Comparison of ENCODE assay signal across 8 cellular contexts in genomic region chr9:91978739-91979414, GRCh38. TPM values are rescaled to one million over a fixed set of nuclear protein-coding genes. Genes with fewer than 3 reads are reported as not detected.
DNase-seq lines count a peak whose midpoint lies in the region; ATAC-seq and TF ChIP-seq lines count a peak whose summit lies in the region.

No MANE protein-coding gene starts in this region.

- H3K9me3 ChIP-seq in AG04450 (ENCODE audit: control insufficient read depth, insufficient read depth, low read length) (peaks cover 7% of the 10 kb centered on the region; the same call in 1 of the 2 replicates), HAP-1 (no peaks in the 10 kb centered on the region), SK-N-SH (no peaks in the 10 kb centered on the region), gastrocnemius medialis (no peaks in the 10 kb centered on the region)

- no peak overlapping the region for H3K4me2 ChIP-seq in SK-N-SH

- POLR2A ChIA-PET in AG04450 (lab: Yijun Ruan, JAX) = interaction anchor here (0.8 to 0.9 kb wide), 2 partner anchors 23 to 57 kb away, joined by 3 to 4 read pairs; no protein-coding TSS in a partner anchor
- POLR2A ChIA-PET in SK-N-SH (lab: Yijun Ruan, JAX) = no interaction called here

- in situ Hi-C loops in HAP-1 (cut with MboI; ENCODE audit: low sequenced_read_pairs) (no loop called here), gastrocnemius medialis (cut with MboI; ENCODE audit: low sequenced_read_pairs in 4 of 4) (no loop called here)

- intact Hi-C loops in gastrocnemius medialis (cut with DNase I; ENCODE audit: low total_unique reads) = no loop called here

- no peaks in the 10 kb centered on the region for H3K79me2 ChIP-seq in SK-N-SH (ENCODE audit: insufficient read depth)

- ATAC-seq in GM18517 (IDR thresholded peaks at IDR 0.05; ENCODE audit: unreplicated experiment) (no peak), gastrocnemius medialis (no peak)

- TF ChIP-seq CTCF in AG04450 (IDR thresholded peaks at IDR 0.05; ENCODE audit: low read depth, low read length) = peak; percentile 40
- peak; percentile 45 for TF ChIP-seq CTCF in SK-N-SH (IDR thresholded peaks at IDR 0.05)
- TF ChIP-seq CTCF in gastrocnemius medialis (IDR thresholded peaks at IDR 0.05 in 4 of 5, conservative IDR thresholded peaks at IDR 0.05 in 1 of 5) = no peak

- H2AFZ ChIP-seq in SK-N-SH (ENCODE audit: low read depth) = no peak overlapping the region

- 53% methylated on average over 6 of the region's 6 CpGs for WGBS in SK-N-SH (ENCODE audit: low lambda C conversion rate)

- H3K27me3 ChIP-seq in AG04450 (ENCODE audit: control insufficient read depth, insufficient read depth, low read length) (peaks cover 2% of the 10 kb centered on the region), HAP-1 (ENCODE audit: low read depth) (no peaks in the 10 kb centered on the region), SK-N-SH (ENCODE audit: insufficient read depth) (no peaks in the 10 kb centered on the region), gastrocnemius medialis (no peaks in the 10 kb centered on the region)

- H3K9ac ChIP-seq in SK-N-SH = no peak overlapping the region

- H3K4me3 ChIP-seq in AG04450 (ENCODE audit: low read depth, low read length) (no peak overlapping the region), HAP-1 (no peak overlapping the region), SK-N-SH (ENCODE audit: low read depth in 2 of 2, low read length in 1 of 2) (no peak overlapping the region), gastrocnemius medialis (no peak overlapping the region)

- CTCF ChIA-PET in AG04450 (lab: Charles Lee) = interaction anchor here (0.6 to 5.9 kb wide), 7 partner anchors 20 to 208 kb away, joined by 3 to 39 read pairs (median 4); no protein-coding TSS in a partner anchor
- CTCF ChIA-PET in SK-N-SH (lab: Yijun Ruan, JAX) = interaction anchor here (0.5 to 2.9 kb wide), 12 partner anchors 13 to 1064 kb away, joined by 3 to 13 read pairs (median 4); partner anchors contain the start of gene ROR2

- no peak for TF ChIP-seq EP300 in SK-N-SH (IDR thresholded peaks at IDR 0.05; ENCODE audit: borderline replicate concordance in 1 of 2, low read depth in 1 of 2, low read length in 1 of 2)

- peak; percentile 63 for TF ChIP-seq RAD21 in SK-N-SH (IDR thresholded peaks at IDR 0.05; ENCODE audit: low read length)

- H3K9me2 ChIP-seq in SK-N-SH = no peaks in the 10 kb centered on the region

- H4K20me1 ChIP-seq in SK-N-SH (ENCODE audit: insufficient read depth) = no peaks in the 10 kb centered on the region

- DNase-seq in AG04450 (ENCODE audit: low read depth, low spot score) (peak; percentile 77), HAP-1 (ENCODE audit: low spot score in 2 of 2) (peak; percentile 8 to 42), SK-N-SH (no peak), iPS DF 4.7 (ENCODE audit: extremely low read depth, low spot score) (peak; percentile 33), gastrocnemius medialis (no peak), occipital lobe (lab: John Stamatoyannopoulos, UW) (no peak), cerebellum (ENCODE audit: low spot score) (no peak)

- no peaks in the 10 kb centered on the region for H3F3A ChIP-seq in SK-N-SH (replicated peaks; ENCODE audit: insufficient read depth)

- no peaks in the 10 kb centered on the region for H3K4me1 ChIP-seq in HAP-1
- H3K4me1 ChIP-seq in SK-N-SH (ENCODE audit: control insufficient read depth in 1 of 2, insufficient read depth in 2 of 2, low read depth in 1 of 2, low read length in 1 of 2) = no peaks in the 10 kb centered on the region
- no peaks in the 10 kb centered on the region for H3K4me1 ChIP-seq in gastrocnemius medialis

- no peak for TF ChIP-seq POLR2A in gastrocnemius medialis (IDR thresholded peaks at IDR 0.05)

- H3K27ac ChIP-seq in AG04450 (ENCODE audit: low read depth, low read length) (peak overlapping the region; percentile 71), SK-N-SH (ENCODE audit: low read depth in 2 of 2, low read length in 1 of 2) (no peak overlapping the region), gastrocnemius medialis (no peak overlapping the region)

- no peaks in the 10 kb centered on the region for H3K36me3 ChIP-seq in HAP-1 (replicated peaks)
- H3K36me3 ChIP-seq in SK-N-SH (replicated peaks in 1 of 2; ENCODE audit: control insufficient read depth in 1 of 2, insufficient read depth in 2 of 2, low read length in 1 of 2) = no peaks in the 10 kb centered on the region
- no peaks in the 10 kb centered on the region for H3K36me3 ChIP-seq in gastrocnemius medialis

TF ChIP-seq in SK-N-SH, 30 proteins besides CTCF, POLR2A, EP300 and RAD21:
- TF ChIP-seq JUND (IDR thresholded peaks at IDR 0.05) (peak; percentile 62), POLR2AphosphoS5 (IDR thresholded peaks at IDR 0.05; ENCODE audit: low read depth, low read length) (no peak), ZBTB33 (IDR thresholded peaks at IDR 0.05; ENCODE audit: borderline replicate concordance, low read depth) (no peak), FOSL2 (IDR thresholded peaks at IDR 0.05; ENCODE audit: borderline replicate concordance, low read depth) (peak; percentile 50; the same call in 1 of the 2 replicates), TEAD4 (IDR thresholded peaks at IDR 0.05; ENCODE audit: borderline replicate concordance, insufficient read depth) (no peak), NFIC (IDR thresholded peaks at IDR 0.05; ENCODE audit: borderline replicate concordance) (no peak), GABPA (IDR thresholded peaks at IDR 0.05; ENCODE audit: low read depth) (no peak), MAX (IDR thresholded peaks at IDR 0.05; ENCODE audit: low read depth) (0 out of 2 replicates have a peak, but pooled peaks have one; percentile 25), USF2 (IDR thresholded peaks at IDR 0.05; ENCODE audit: borderline replicate concordance, low read depth, low read length) (no peak), SMC3 (IDR thresholded peaks at IDR 0.05; ENCODE audit: low read depth, low read length) (peak; percentile 60), MEF2A (IDR thresholded peaks at IDR 0.05; ENCODE audit: borderline replicate concordance, low read depth) (no peak)

RNA-seq across cellular contexts. Expression of gene ROR2, which starts 28.8 kb away (rescaled TPM):
- polyA plus RNA-seq in AG04450 (2011; rRNA removed) = 9.7 and 12.3 TPM in 2 replicates
- 18.2 and 21.7 TPM in 2 replicates for polyA minus RNA-seq in AG04450 (2011; rRNA and poly(A)+ RNA removed)
- polyA plus RNA-seq in SK-N-SH (2012; rRNA removed) = 0.34 and 0.43 TPM in 2 replicates
- polyA plus RNA-seq in SK-N-SH (2012; cell fraction: cytosol; rRNA removed) = 0.30 and 0.52 TPM in 2 replicates
- 0.43 and 1.3 TPM in 2 replicates for polyA plus RNA-seq in SK-N-SH (2012; cell fraction: nucleus; rRNA removed)
- 1 to 10 TPM in 1 of 4 donors, under 1 TPM in 3; 0.15 to 1.2 (median 0.61) TPM for total RNA-seq in gastrocnemius medialis
- total RNA-seq in occipital lobe = 0.94 TPM
- total RNA-seq in cerebellum = 7.1 TPM

Comparison
In these comparisons a context has a peak if more than half of its experiments do, and no peak if none do; other contexts are left out.
1. DNase-seq: peak in AG04450 (single experiment), HAP-1 (2 of 2) and iPS DF 4.7 (single experiment); none in SK-N-SH (single experiment), gastrocnemius medialis (0 of 2), occipital lobe (single experiment) and cerebellum (single experiment).
2. CTCF ChIP-seq: peak in AG04450 (single experiment) and SK-N-SH (single experiment); none in gastrocnemius medialis (0 of 5).